Comparison of ENCODE assay signal across 8 cellular contexts in genomic region chr16:29808219-29808900, GRCh38. TPM values are rescaled to one million over a fixed set of nuclear protein-coding genes. Genes with fewer than 3 reads are reported as not detected.
DNase-seq lines count a peak whose midpoint lies in the region; ATAC-seq and TF ChIP-seq lines count a peak whose summit lies in the region.

No MANE protein-coding gene starts in this region.

- no peak for ATAC-seq in HG02678 (IDR thresholded peaks at IDR 0.05; ENCODE audit: unreplicated experiment)

- H3K36me3 ChIP-seq in HAP-1 (replicated peaks) (peaks cover 47% of the 10 kb centered on the region), esophagus muscularis mucosa (peaks cover 0 to 26% (median 22%) of the 10 kb centered on the region in 4 donors)

- 35% methylated on average over 24 of the region's 25 CpGs for WGBS in esophagus muscularis mucosa

- H3K4me1 ChIP-seq in HAP-1 (peaks cover 36% of the 10 kb centered on the region), esophagus muscularis mucosa (peaks cover 66 to 79% (median 76%) of the 10 kb centered on the region in 4 donors)

- intact Hi-C loops in esophagus muscularis mucosa (cut with DNase I), result no loop called here

- peak overlapping the region; percentile 68 for H3K4me3 ChIP-seq in HAP-1
- peak overlapping the region; percentile 61 to 96 (median 64) for H3K4me3 ChIP-seq in esophagus muscularis mucosa
- peak overlapping the region; percentile 64 for H3K4me3 ChIP-seq in retinal pigment epithelial cell (ENCODE audit: low read length)

- no peak for TF ChIP-seq POLR2A in esophagus muscularis mucosa (IDR thresholded peaks at IDR 0.05; ENCODE audit: low read depth)

- no peak for TF ChIP-seq EP300 in esophagus muscularis mucosa (IDR thresholded peaks at IDR 0.05)

- H3K27ac ChIP-seq in VCaP, result peak overlapping the region; percentile 92
- H3K27ac ChIP-seq in esophagus muscularis mucosa (replicated peaks in 1 of 4), result peak overlapping the region; percentile 95 to 96 (median 96)

- TF ChIP-seq CTCF in VCaP (conservative IDR thresholded peaks at IDR 0.05), result no peak
- no peak for TF ChIP-seq CTCF in esophagus muscularis mucosa (IDR thresholded peaks at IDR 0.05)
- TF ChIP-seq CTCF in retinal pigment epithelial cell (conservative IDR thresholded peaks at IDR 0.05; ENCODE audit: low read depth, low read length), result no peak

- no peaks in the 10 kb centered on the region for H3K9me3 ChIP-seq in HAP-1
- no peaks in the 10 kb centered on the region for H3K9me3 ChIP-seq in esophagus muscularis mucosa

- H3K27me3 ChIP-seq in HAP-1 (ENCODE audit: low read depth) (no peaks in the 10 kb centered on the region), esophagus muscularis mucosa (peaks cover 0 to 2% (median 0%) of the 10 kb centered on the region in 4 donors)

- in situ Hi-C loops in HAP-1 (cut with MboI; ENCODE audit: low sequenced_read_pairs), result no loop called here

- DNase-seq in HAP-1 (ENCODE audit: low spot score in 2 of 2) (peak in 1 of 2 experiments; percentile 46), esophagus muscularis mucosa (ENCODE audit: extremely low spot score) (no peak), retinal pigment epithelial cell (ENCODE audit: low read depth) (no peak), NCI-H748 treated with DMSO at 0.1 percent for 48 hours (lab: John Stamatoyannopoulos, UW) (no peak), AG08395 (ENCODE audit: low spot score) (no peak), hypothalamus (lab: John Stamatoyannopoulos, UW) (no peak)

RNA-seq across cellular contexts. Expression of gene MAZ, which starts 2.0 kb away (rescaled TPM):
- 100 to 1,000 TPM; 120 to 284 (median 158) TPM for total RNA-seq in esophagus muscularis mucosa

RNA-seq across cellular contexts. Expression of gene PRRT2, which starts 3.6 kb away (rescaled TPM):
- total RNA-seq in esophagus muscularis mucosa, result 10 to 100 TPM in 1 of 4 donors, 1 to 10 TPM in 3; 3.6 to 11.2 (median 6.7) TPM

RNA-seq across cellular contexts. Expression of gene PAGR1, which starts 7.6 kb away (rescaled TPM):
- total RNA-seq in esophagus muscularis mucosa, result 10 to 100 TPM; 20.9 to 26.9 (median 26.5) TPM

RNA-seq across cellular contexts. Expression of gene MVP, which starts 11.9 kb away (rescaled TPM):
- 100 to 1,000 TPM; 101 to 156 (median 123) TPM for total RNA-seq in esophagus muscularis mucosa

RNA-seq across cellular contexts. Expression of gene KIF22, which starts 17.8 kb away (rescaled TPM):
- 10 to 100 TPM; 10.8 to 12.3 (median 11.8) TPM for total RNA-seq in esophagus muscularis mucosa
